8 cellular contexts compared by ENCODE assay signal in genomic region chr11:101436511-101437142, GRCh38.
A peak's percentile ranks its signal among the peaks of the same experiment; 100 is the strongest.
DNase-seq lines count a peak whose midpoint lies in the region; ATAC-seq, FAIRE-seq and TF ChIP-seq lines count a peak whose summit lies in the region.

No MANE protein-coding gene starts in this region.

- no peaks in the 10 kb centered on the region for H3K79me2 ChIP-seq in K562 (ENCODE audit: control insufficient read depth, insufficient read depth, low read length)

- no peak for TF ChIP-seq EP300 in K562 (IDR thresholded peaks at IDR 0.05; ENCODE audit: low read length)

- H3K27me3 Mint-ChIP-seq in activated T-helper 1 cell treated with anti-CD3 and anti-CD28 coated beads, Interleukin-12 subunit alpha, Interleukin-12 subunit beta, Interleukin-2, Interleukin-4 antibody, amounts not matched to agents 30 ng/mL and 10 ng/mL and 1 ng/mL, durations not matched to agents 14 hours and 24 hours and 36 hours (ENCODE audit: insufficient read depth): no peaks in the 10 kb centered on the region

- H2AFZ ChIP-seq in K562 (ENCODE audit: low read depth, low read length): no peak overlapping the region

- peaks cover 13% of the 10 kb centered on the region for H3K9me3 Mint-ChIP-seq in activated T-helper 1 cell treated with anti-CD3 and anti-CD28 coated beads, Interleukin-12 subunit alpha, Interleukin-12 subunit beta, Interleukin-2, Interleukin-4 antibody, amounts not matched to agents 30 ng/mL and 10 ng/mL and 1 ng/mL, durations not matched to agents 14 hours and 24 hours and 36 hours

- CTCF ChIA-PET in K562 (lab: Yijun Ruan, JAX; ENCODE audit: low intra/inter-chr PET ratio): no interaction called here

- 8% methylated on average over 3 of the region's 3 CpGs for WGBS in K562 (ENCODE audit: insufficient coverage, low coverage, missing lambda C conversion rate)
- WGBS in liver: 52% methylated on average over 3 of the region's 3 CpGs

- H3K9me3 ChIP-seq in K562 (replicated peaks; ENCODE audit: control insufficient read depth, insufficient read depth, low read depth, low read length) (no peaks in the 10 kb centered on the region), liver (ENCODE audit: control insufficient read depth in 4 of 4, low read length in 3 of 4) (no peaks in the 10 kb centered on the region)

- no peaks in the 10 kb centered on the region for H3K4me1 Mint-ChIP-seq in activated T-helper 1 cell treated with anti-CD3 and anti-CD28 coated beads, Interleukin-12 subunit alpha, Interleukin-12 subunit beta, Interleukin-2, Interleukin-4 antibody, amounts not matched to agents 30 ng/mL and 10 ng/mL and 1 ng/mL, durations not matched to agents 14 hours and 24 hours and 36 hours (ENCODE audit: low read depth)

- in situ Hi-C loops in K562 (cut with MboI): no loop called here

- H3K36me3 ChIP-seq in K562 (ENCODE audit: control insufficient read depth, insufficient read depth, low read length): no peaks in the 10 kb centered on the region
- no peaks in the 10 kb centered on the region for H3K36me3 ChIP-seq in liver (ENCODE audit: control insufficient read depth in 4 of 4, insufficient read depth in 3 of 4, low read depth in 1 of 4, low read length in 3 of 4)

- peak; percentile 69 for ATAC-seq in GM18519 (IDR thresholded peaks at IDR 0.05; ENCODE audit: low FRiP score, unreplicated experiment)
- 0 out of 3 replicates have a peak, but pooled peaks have one; percentile 48 for ATAC-seq in K562

- H3K4me1 ChIP-seq in K562 (replicated peaks in 1 of 2; ENCODE audit: control insufficient read depth in 2 of 2, insufficient read depth in 2 of 2, low read length in 2 of 2) (no peaks in the 10 kb centered on the region), liver (ENCODE audit: control insufficient read depth in 4 of 4, insufficient read depth in 4 of 4, low read length in 3 of 4) (peaks cover 0 to 4% (median 1%) of the 10 kb centered on the region in 4 donors)

- no TSS peak for BruUV-seq in K562 (replicated peaks; lab: Mats Ljungman, UMichigan)

- POLR2A ChIA-PET in K562 (lab: Yijun Ruan, JAX): no interaction called here

- peak; percentile 49 for FAIRE-seq in K562 (lab: Jason Lieb, UNC)

- no peak overlapping the region for H3K9ac ChIP-seq in K562 (ENCODE audit: insufficient read depth in 1 of 2, low read depth in 2 of 2, low read length in 2 of 2)
- no peak overlapping the region for H3K9ac ChIP-seq in liver (ENCODE audit: low read depth in 1 of 2, low read length in 2 of 2)

- no peak overlapping the region for H3K4me2 ChIP-seq in K562 (ENCODE audit: insufficient read depth, low read length)

- H3K4me3 ChIP-seq in K562 (no peak overlapping the region), liver (ENCODE audit: low read depth in 1 of 3, low read length in 3 of 3) (no peak overlapping the region)

- no peak overlapping the region for H3K4me3 Mint-ChIP-seq in activated T-helper 1 cell treated with anti-CD3 and anti-CD28 coated beads, Interleukin-12 subunit alpha, Interleukin-12 subunit beta, Interleukin-2, Interleukin-4 antibody, amounts not matched to agents 30 ng/mL and 10 ng/mL and 1 ng/mL, durations not matched to agents 14 hours and 24 hours and 36 hours

- H4K20me1 ChIP-seq in K562 (replicated peaks; ENCODE audit: control insufficient read depth, insufficient read depth, low read length): no peaks in the 10 kb centered on the region

- H3K36me3 Mint-ChIP-seq in activated T-helper 1 cell treated with anti-CD3 and anti-CD28 coated beads, Interleukin-12 subunit alpha, Interleukin-12 subunit beta, Interleukin-2, Interleukin-4 antibody, amounts not matched to agents 30 ng/mL and 10 ng/mL and 1 ng/mL, durations not matched to agents 14 hours and 24 hours and 36 hours (ENCODE audit: low read depth): no peaks in the 10 kb centered on the region

- no peaks in the 10 kb centered on the region for H3K9me1 ChIP-seq in K562 (ENCODE audit: control insufficient read depth, insufficient read depth, low read length)

- TF ChIP-seq RAD21 in K562 (CRISPR knock-in tag; conservative IDR thresholded peaks at IDR 0.05 in 1 of 2, IDR thresholded peaks at IDR 0.05 in 1 of 2): peak; percentile 29 to 44; a peak in 3 of 4 replicates
- peak; percentile 73 to 81 for TF ChIP-seq RAD21 in liver (IDR thresholded peaks at IDR 0.05)

- intact Hi-C loops in K562 (cut with micrococcal nuclease): loop anchor here (1.0 to 10.0 kb wide), 2 partner anchors 456 to 862 kb away; no protein-coding TSS in a partner anchor
- intact Hi-C loops in activated T-helper 1 cell treated with anti-CD3 and anti-CD28 coated beads, Interleukin-12 subunit alpha, Interleukin-12 subunit beta, Interleukin-2, Interleukin-4 antibody, amounts not matched to agents 30 ng/mL and 10 ng/mL and 1 ng/mL, durations not matched to agents 14 hours and 24 hours and 36 hours (cut with micrococcal nuclease): no loop called here

- TF ChIP-seq POLR2A in K562 (conservative IDR thresholded peaks at IDR 0.05): no peak

- H3K27ac ChIP-seq in K562 (ENCODE audit: extremely low read depth, low read depth, low read length) (no peak overlapping the region), liver (ENCODE audit: low read depth in 1 of 2, low read length in 2 of 2) (no peak overlapping the region)

- TF ChIP-seq CTCF in AG09319 (IDR thresholded peaks at IDR 0.05; ENCODE audit: low read depth, low read length): peak; percentile 87
- TF ChIP-seq CTCF in K562 (IDR thresholded peaks at IDR 0.05 in 2 of 3, conservative IDR thresholded peaks at IDR 0.05 in 1 of 3; ENCODE audit: insufficient read depth in 2 of 3, low read depth in 1 of 3, low read length in 3 of 3): peak; percentile 24 to 52 (median 42); a peak in 4 of 6 replicates
- TF ChIP-seq CTCF in liver (IDR thresholded peaks at IDR 0.05; ENCODE audit: low read depth, low read length, missing input control): peak; percentile 46

- no peak overlapping the region for H3K27ac Mint-ChIP-seq in activated T-helper 1 cell treated with anti-CD3 and anti-CD28 coated beads, Interleukin-12 subunit alpha, Interleukin-12 subunit beta, Interleukin-2, Interleukin-4 antibody, amounts not matched to agents 30 ng/mL and 10 ng/mL and 1 ng/mL, durations not matched to agents 14 hours and 24 hours and 36 hours

- H3K27me3 ChIP-seq in K562 (ENCODE audit: control insufficient read depth in 2 of 2, insufficient read depth in 2 of 2, low read length in 2 of 2) (no peaks in the 10 kb centered on the region), liver (ENCODE audit: control insufficient read depth in 4 of 4, insufficient read depth in 4 of 4, low read length in 3 of 4) (no peaks in the 10 kb centered on the region)

- DNase-seq in AG09319 (ENCODE audit: extremely low read depth, low read depth): no peak
- DNase-seq in NCI-H1105 treated with DMSO at 0.1 percent for 48 hours (lab: John Stamatoyannopoulos, UW): peak; percentile 39
- DNase-seq in K562 (ENCODE audit: extremely low read depth in 1 of 4, low spot score in 3 of 4): peak; percentile 14 to 38 (median 19)
- DNase-seq in activated CD8-positive, alpha-beta memory T cell treated with anti-CD3 and anti-CD28 coated beads, Interleukin-2, amount 50 U/mL, for 4 hours: no peak
- DNase-seq in stimulated activated naive CD4-positive, alpha-beta T cell (lab: John Stamatoyannopoulos, UW): no peak
- DNase-seq in activated T-helper 1 cell treated with anti-CD3 and anti-CD28 coated beads, Interleukin-12 subunit alpha, Interleukin-12 subunit beta, Interleukin-2, Interleukin-4 antibody, amounts not matched to agents 30 ng/mL and 10 ng/mL and 1 ng/mL, durations not matched to agents 14 hours and 24 hours and 36 hours (ENCODE audit: low spot score): no peak

TF ChIP-seq in K562, 482 proteins besides CTCF, POLR2A, EP300 and RAD21:
- TF ChIP-seq SMC3 (conservative IDR thresholded peaks at IDR 0.05; ENCODE audit: insufficient read depth, low read depth, low read length) (peak; percentile 24; the same call in 1 of the 2 replicates), ZNF668 (CRISPR knock-in tag; IDR thresholded peaks at IDR 0.05) (no peak), CGGBP1 (CRISPR knock-in tag; IDR thresholded peaks at IDR 0.05) (no peak), MEIS2 (IDR thresholded peaks at IDR 0.05; ENCODE audit: partially characterized antibody) (no peak)

TF ChIP-seq in liver, 16 proteins besides CTCF, POLR2A, EP300 and RAD21 (continues in another document):
- no peak for TF ChIP-seq HNF4A (conservative IDR thresholded peaks at IDR 0.05)
- no peak for TF ChIP-seq FOXA1 (IDR thresholded peaks at IDR 0.05)
- no peak for TF ChIP-seq REST (IDR thresholded peaks at IDR 0.05)
- no peak for TF ChIP-seq TAF1 (conservative IDR thresholded peaks at IDR 0.05)
- TF ChIP-seq HNF4G (IDR thresholded peaks at IDR 0.05): no peak
- TF ChIP-seq EGR1 (IDR thresholded peaks at IDR 0.05; ENCODE audit: low read depth in 2 of 2): no peak
- no peak for TF ChIP-seq RXRA (IDR thresholded peaks at IDR 0.05)
- TF ChIP-seq YY1 (IDR thresholded peaks at IDR 0.05): no peak

Comparison
In these comparisons a context has a peak if more than half of its experiments do, and no peak if none do; other contexts are left out.
1. DNase-seq: peak in NCI-H1105 treated with DMSO at 0.1 percent for 48 hours (single experiment) and K562 (4 of 4); none in AG09319 (single experiment), activated CD8-positive, alpha-beta memory T cell treated with anti-CD3 and anti-CD28 coated beads, Interleukin-2, amount 50 U/mL, for 4 hours (single experiment), stimulated activated naive CD4-positive, alpha-beta T cell (0 of 6) and activated T-helper 1 cell treated with anti-CD3 and anti-CD28 coated beads, Interleukin-12 subunit alpha, Interleukin-12 subunit beta, Interleukin-2, Interleukin-4 antibody, amounts not matched to agents 30 ng/mL and 10 ng/mL and 1 ng/mL, durations not matched to agents 14 hours and 24 hours and 36 hours (single experiment).
2. Peak in every context shown above with its lines, with median percentiles within 50 percentile points of each other: CTCF ChIP-seq.